Comparison of ENCODE assay signal across 9 cellular contexts in genomic region chr12:2795291-2796186, GRCh38. TPM values are rescaled to one million over a fixed set of nuclear protein-coding genes. Genes with fewer than 3 reads are reported as not detected.
DNase-seq lines count a peak whose midpoint lies in the region; ATAC-seq, FAIRE-seq and TF ChIP-seq lines count a peak whose summit lies in the region.
"Had no signal": no experiment of that assay in that cellular context is flagged by ENCODE, and none has a peak within 500 bp of the region (broad histone marks: within the 10 kb centered on the region; RNA-seq: fewer than 3 reads in every experiment).

No MANE protein-coding gene starts in this region.

- H3K27me3 ChIP-seq in Peyer's patch (no peaks in the 10 kb centered on the region), neuronal stem cell (ENCODE audit: control insufficient read depth in 3 of 3, insufficient read depth in 3 of 3, low read depth in 1 of 3, low read length in 3 of 3) (peaks cover 0 to 7% (median 0%) of the 10 kb centered on the region in 3 experiments)

- no peak overlapping the region for H2BK12ac ChIP-seq in neuronal stem cell (ENCODE audit: low read length)

- no peak overlapping the region for H3K4ac ChIP-seq in neuronal stem cell (ENCODE audit: low read length)

- no peak overlapping the region for H3K14ac ChIP-seq in neuronal stem cell (ENCODE audit: low read length)

- H3K4me1 ChIP-seq in Peyer's patch (peaks cover 4 to 18% (median 8%) of the 10 kb centered on the region in 4 donors), neuronal stem cell (ENCODE audit: control insufficient read depth in 2 of 2, insufficient read depth in 1 of 2, low read depth in 1 of 2, low read length in 2 of 2) (peaks cover 12 to 14% of the 10 kb centered on the region in 2 donors)

- DNase-seq in COLO668 (lab: John Stamatoyannopoulos, UW; ENCODE audit: unreplicated experiment): peak; percentile 70
- DNase-seq in Peyer's patch: peak; percentile 81 to 90 (median 88)
- peak; percentile 61 for DNase-seq in activated gamma-delta T cell treated with Interleukin-2 at 50 U/mL for 16 hours
- DNase-seq in frontal cortex (ENCODE audit: low spot score in 2 of 2): peak; percentile 90 to 96
- DNase-seq in neuronal stem cell (ENCODE audit: low spot score): peak; percentile 53
- DNase-seq in substantia nigra (lab: John Stamatoyannopoulos, UW): peak; percentile 8 to 91 (median 76)

- peak in 1 of 6 experiments; percentile 7 for TF ChIP-seq CTCF in Peyer's patch (IDR thresholded peaks at IDR 0.05)

- peak overlapping the region; percentile 90 for H3K18ac ChIP-seq in neuronal stem cell (ENCODE audit: low read length)

- no peak overlapping the region for H2BK120ac ChIP-seq in neuronal stem cell (ENCODE audit: low read depth, low read length)

- no peak overlapping the region for H2BK5ac ChIP-seq in neuronal stem cell (ENCODE audit: low read length)

- H4K8ac ChIP-seq in neuronal stem cell (ENCODE audit: low read depth, low read length): no peak overlapping the region

- H3K36me3 ChIP-seq in Peyer's patch: peaks cover 0 to 31% (median 0%) of the 10 kb centered on the region in 3 donors
- H3K36me3 ChIP-seq in neuronal stem cell (replicated peaks in 1 of 2; ENCODE audit: control insufficient read depth in 2 of 2, insufficient read depth in 2 of 2, low read length in 2 of 2): peaks cover 32 to 44% of the 10 kb centered on the region in 2 donors

- no CpG with 5 or more reads among the region's 111 CpGs for WGBS in neuronal stem cell (ENCODE audit: extremely low coverage in 2 of 2, insufficient read length in 2 of 2, insufficient replicate concordance in 1 of 2), 2 donors

- no peak overlapping the region for H4K91ac ChIP-seq in neuronal stem cell (ENCODE audit: low read depth, low read length, poor library complexity)

- no peak overlapping the region for H2AK5ac ChIP-seq in neuronal stem cell (ENCODE audit: low read depth, low read length)

- no peak overlapping the region for H2BK15ac ChIP-seq in neuronal stem cell (ENCODE audit: low read length)

- H3K9me3 ChIP-seq in Peyer's patch (no peaks in the 10 kb centered on the region), neuronal stem cell (replicated peaks in 1 of 2; ENCODE audit: control insufficient read depth in 2 of 2, insufficient read depth in 1 of 2, low read depth in 1 of 2, low read length in 2 of 2) (no peaks in the 10 kb centered on the region)

- H2AFZ ChIP-seq in neuronal stem cell (ENCODE audit: low read length): peak overlapping the region; percentile 94

- H3K4me2 ChIP-seq in neuronal stem cell (ENCODE audit: insufficient read depth, low read length, poor library complexity, severe bottlenecking): peak overlapping the region; percentile 94

- H3K27ac ChIP-seq in Peyer's patch: peak overlapping the region; percentile 76 to 91 (median 83)
- H3K27ac ChIP-seq in neuronal stem cell (replicated peaks; ENCODE audit: low read length): no peak overlapping the region
- H3K27ac ChIP-seq in substantia nigra (ENCODE audit: low read depth, low read length, poor library complexity, severe bottlenecking): peak overlapping the region; percentile 99

- H3K23ac ChIP-seq in neuronal stem cell (ENCODE audit: low read depth, low read length, poor library complexity): peak overlapping the region; percentile 89

- H3K9ac ChIP-seq in neuronal stem cell (ENCODE audit: low read depth, low read length, poor library complexity): peak overlapping the region; percentile 87

- peaks cover 2% of the 10 kb centered on the region for H3K79me1 ChIP-seq in neuronal stem cell (ENCODE audit: low read depth, low read length)

- ATAC-seq in GM19397 (IDR thresholded peaks at IDR 0.05; ENCODE audit: unreplicated experiment): peak; percentile 64
- ATAC-seq in HG03521 (IDR thresholded peaks at IDR 0.05; ENCODE audit: unreplicated experiment): peak; percentile 67

- no peak for FAIRE-seq in frontal cortex (lab: Jason Lieb, UNC)
- FAIRE-seq: islet of Langerhans had no signal

- TF ChIP-seq POLR2A in Peyer's patch (IDR thresholded peaks at IDR 0.05): peak; percentile 36 to 43

- H3K4me3 ChIP-seq in Peyer's patch (peak overlapping the region; percentile 69 to 97 (median 82)), neuronal stem cell (ENCODE audit: low read length in 2 of 2) (peak overlapping the region; percentile 79 to 93)

RNA-seq across cellular contexts. Expression of gene FKBP4, which starts 0.8 kb away (rescaled TPM):
- 10 to 100 TPM; 27.7 to 42.4 (median 33.7) TPM for total RNA-seq in Peyer's patch
- 44.8 TPM for total RNA-seq in frontal cortex
- 49.0 TPM for polyA plus RNA-seq in neuronal stem cell (2013, experiment 1 of 2)
- polyA plus RNA-seq in neuronal stem cell (2013, experiment 2 of 2): 45.6 TPM

RNA-seq across cellular contexts. Expression of gene ITFG2, which starts 16.9 kb away (rescaled TPM):
- total RNA-seq in Peyer's patch (100 to 1,000 TPM in 2 of 4 donors, 10 to 100 TPM in 2; 50.8 to 119 (median 102) TPM), frontal cortex (14.3 TPM)
- polyA plus RNA-seq in neuronal stem cell (2013, experiment 1 of 2): 9.9 TPM
- 10.7 TPM for polyA plus RNA-seq in neuronal stem cell (2013, experiment 2 of 2)

RNA-seq across cellular contexts. Expression of gene NRIP2, which starts 39.3 kb away (rescaled TPM):
- total RNA-seq in Peyer's patch (not detected), frontal cortex (not detected)
- polyA plus RNA-seq in neuronal stem cell (2013, experiment 1 of 2): 0.15 TPM
- polyA plus RNA-seq in neuronal stem cell (2013, experiment 2 of 2): 0.19 TPM
